Comparison of ENCODE assay signal across 8 cellular contexts in genomic region chr6:39724787-39725631, GRCh38. TPM values are rescaled to one million over a fixed set of nuclear protein-coding genes. Genes with fewer than 3 reads are reported as not detected.
DNase-seq lines count a peak whose midpoint lies in the region; ATAC-seq, FAIRE-seq and TF ChIP-seq lines count a peak whose summit lies in the region.

KIF6 (minus strand) TSS chr6:39725408; CDS start chr6:39725310, 98 bp downstream.

- peak within 1 kb of the TSS; percentile 86 for H3K4me2 ChIP-seq in A549

- H3K27me3 Mint-ChIP-seq in activated CD4-positive, alpha-beta memory T cell treated with anti-CD3 and anti-CD28 coated beads for 36 hours = peaks cover 5% of the 10 kb centered on the region

- no peaks in the 10 kb centered on the region for H3K4me1 ChIP-seq in A549
- H3K4me1 ChIP-seq in liver (ENCODE audit: control insufficient read depth in 4 of 4, insufficient read depth in 4 of 4, low read length in 3 of 4) = peaks cover 1 to 6% (median 4%) of the 10 kb centered on the region in 4 donors

- intact Hi-C loops in activated CD4-positive, alpha-beta memory T cell treated with anti-CD3 and anti-CD28 coated beads for 36 hours (cut with micrococcal nuclease) = no loop called here

- POLR2A ChIA-PET in A549 (lab: Yijun Ruan, JAX) = no interaction called here
- POLR2A ChIA-PET in activated CD4-positive, alpha-beta memory T cell treated with anti-CD3 and anti-CD28 coated beads for 36 hours (lab: Charles Lee) = no interaction called here

- H3K9me3 ChIP-seq in A549 (no peaks in the 10 kb centered on the region), liver (ENCODE audit: control insufficient read depth in 4 of 4, low read length in 3 of 4) (no peaks in the 10 kb centered on the region)

- TF ChIP-seq RAD21 in A549 (conservative IDR thresholded peaks at IDR 0.05 in 1 of 2, IDR thresholded peaks at IDR 0.05 in 1 of 2) = no peak
- TF ChIP-seq RAD21 in liver (IDR thresholded peaks at IDR 0.05) = peak; percentile 20

- no peak for TF ChIP-seq POLR2A in A549 (IDR thresholded peaks at IDR 0.05; ENCODE audit: low read length)

- H3K9ac ChIP-seq in liver (ENCODE audit: low read depth in 1 of 2, low read length in 2 of 2) = no peak within 1 kb of the TSS

- 4% methylated on average over 16 of the region's 58 CpGs for WGBS in A549 (ENCODE audit: missing lambda C conversion rate)
- 2% methylated on average over 58 of the region's 58 CpGs for WGBS in liver

- no peak for FAIRE-seq in A549 (lab: Jason Lieb, UNC)

- ATAC-seq in A549 (peak; percentile 99), GM18868 (IDR thresholded peaks at IDR 0.05; ENCODE audit: unreplicated experiment) (peak; percentile 100), HG03108 (IDR thresholded peaks at IDR 0.05; ENCODE audit: unreplicated experiment) (peak; percentile 99)

- H3K27ac ChIP-seq in A549 (peak within 1 kb of the TSS; percentile 50 to 82), liver (ENCODE audit: low read depth in 1 of 2, low read length in 2 of 2) (peak within 1 kb of the TSS in 1 of 2 donors; percentile 63)

- no peaks in the 10 kb centered on the region for H3K27me3 ChIP-seq in liver (ENCODE audit: control insufficient read depth in 4 of 4, insufficient read depth in 4 of 4, low read length in 3 of 4)

- H3K4me3 ChIP-seq in A549 (peak within 1 kb of the TSS; percentile 63), liver (ENCODE audit: low read depth in 1 of 3, low read length in 3 of 3) (peak within 1 kb of the TSS; percentile 83 to 92 (median 85))

- peaks cover 4% of the 10 kb centered on the region for H3K4me1 Mint-ChIP-seq in activated CD4-positive, alpha-beta memory T cell treated with anti-CD3 and anti-CD28 coated beads for 36 hours (ENCODE audit: low read depth)

- TF ChIP-seq EP300 in A549 (IDR thresholded peaks at IDR 0.05) = no peak

- H3K4me3 Mint-ChIP-seq in activated CD4-positive, alpha-beta memory T cell treated with anti-CD3 and anti-CD28 coated beads for 36 hours = peak within 1 kb of the TSS; percentile 82

- H3K27ac Mint-ChIP-seq in activated CD4-positive, alpha-beta memory T cell treated with anti-CD3 and anti-CD28 coated beads for 36 hours = no peak within 1 kb of the TSS

- no peaks in the 10 kb centered on the region for H3K36me3 Mint-ChIP-seq in activated CD4-positive, alpha-beta memory T cell treated with anti-CD3 and anti-CD28 coated beads for 36 hours

- H3K9me3 Mint-ChIP-seq in activated CD4-positive, alpha-beta memory T cell treated with anti-CD3 and anti-CD28 coated beads for 36 hours = no peaks in the 10 kb centered on the region

- H3K36me3 ChIP-seq in liver (ENCODE audit: control insufficient read depth in 4 of 4, insufficient read depth in 3 of 4, low read depth in 1 of 4, low read length in 3 of 4) = no peaks in the 10 kb centered on the region

- DNase-seq in A549 (ENCODE audit: low read depth in 1 of 2, low spot score in 1 of 2) (peak; percentile 79 to 81), NCI-H2227 (lab: John Stamatoyannopoulos, UW; ENCODE audit: unreplicated experiment) (peak; percentile 97), dermis microvascular lymphatic vessel endothelial cell (ENCODE audit: low read depth in 2 of 2) (peak; percentile 68 to 69)
- DNase-seq in activated CD4-positive, alpha-beta memory T cell treated with anti-CD3 and anti-CD28 coated beads for 36 hours = peak; percentile 87
- DNase-seq in stimulated activated CD4-positive, alpha-beta T cell treated with anti-CD3 and anti-CD28 coated beads, Interleukin-2, amount 100 ng/mL, for 4 hours (ENCODE audit: low read depth) = peak; percentile 72

- CTCF ChIA-PET in A549 (lab: Yijun Ruan, JAX) = no interaction called here
- CTCF ChIA-PET in activated CD4-positive, alpha-beta memory T cell treated with anti-CD3 and anti-CD28 coated beads for 36 hours (lab: Charles Lee) = no interaction called here

- TF ChIP-seq CTCF in A549 (IDR thresholded peaks at IDR 0.05) (no peak), liver (IDR thresholded peaks at IDR 0.05; ENCODE audit: low read depth, low read length, missing input control) (peak; percentile 4)

TF ChIP-seq in A549, 52 proteins besides CTCF, POLR2A, EP300 and RAD21:
- no peak for TF ChIP-seq TP53 (CRISPR knock-in tag; IDR thresholded peaks at IDR 0.05)
- peak; percentile 69 for TF ChIP-seq MAX (IDR thresholded peaks at IDR 0.05)

TF ChIP-seq in liver, 16 proteins besides CTCF, POLR2A, EP300 and RAD21:
- TF ChIP-seq HNF4G (IDR thresholded peaks at IDR 0.05) = no peak
- TF ChIP-seq ATF3 (IDR thresholded peaks at IDR 0.05) = no peak
- TF ChIP-seq EGR1 (IDR thresholded peaks at IDR 0.05; ENCODE audit: low read depth in 2 of 2) = peak; percentile 80 to 90
- TF ChIP-seq RXRA (IDR thresholded peaks at IDR 0.05) = peak; percentile 4 to 22
- TF ChIP-seq YY1 (IDR thresholded peaks at IDR 0.05) = peak; percentile 24
- no peak for TF ChIP-seq ZBTB33 (IDR thresholded peaks at IDR 0.05)
- TF ChIP-seq HNF4A (conservative IDR thresholded peaks at IDR 0.05) = peak in 1 of 2 donors; percentile 27
- no peak for TF ChIP-seq JUND (IDR thresholded peaks at IDR 0.05)
- TF ChIP-seq FOXA2 (IDR thresholded peaks at IDR 0.05) = no peak
- no peak for TF ChIP-seq NR2F2 (IDR thresholded peaks at IDR 0.05)
- no peak for TF ChIP-seq FOXA1 (IDR thresholded peaks at IDR 0.05)
- TF ChIP-seq GABPA (IDR thresholded peaks at IDR 0.05 in 1 of 2, conservative IDR thresholded peaks at IDR 0.05 in 1 of 2) = peak in 1 of 2 donors; percentile 70
- TF ChIP-seq TAF1 (conservative IDR thresholded peaks at IDR 0.05) = no peak
- TF ChIP-seq MAX (IDR thresholded peaks at IDR 0.05) = peak; percentile 39
- peak; percentile 40 for TF ChIP-seq SP1 (IDR thresholded peaks at IDR 0.05)

RNA-seq across cellular contexts. Expression of gene KIF6, which starts in this region (rescaled TPM):
- polyA plus RNA-seq in A549 (2011; rRNA removed) (0.05 and 0.21 TPM in 2 replicates), A549 (2017; fragmentation: RNase III; extraction: RNeasy Plus Mini Kit Qiagen cat#74134 plus additional on column Dnase treatment) (0.28 to 0.39 TPM (median 0.33 TPM) in 3 replicates), liver (under 1 TPM; 0.28 to 0.31 TPM)
- 0.04 and 0.07 TPM in 2 replicates for polyA plus RNA-seq in A549 (2012; cell fraction: cytosol; rRNA removed)
- not detected in 2 replicates for polyA plus RNA-seq in A549 (2012; cell fraction: nucleus; rRNA removed)
- not detected in 2 replicates for polyA minus RNA-seq in A549 (2011; rRNA and poly(A)+ RNA removed)
- total RNA-seq in activated CD4-positive, alpha-beta memory T cell treated with anti-CD3 and anti-CD28 coated beads for 36 hours = under 1 TPM in 1 of 2 experiments, not detected in 1; 0.31 TPM
- total RNA-seq in dermis microvascular lymphatic vessel endothelial cell (0.13 and 0.38 TPM in 2 replicates), liver (1 to 10 TPM in 1 of 2 donors, under 1 TPM in 1; 0.17 to 7.5 TPM)

Comparison
In these comparisons a context has a peak if more than half of its experiments do, and no peak if none do; other contexts are left out.
1. Peak in DNase-seq, ATAC-seq, H3K4me3 ChIP-seq, H3K27ac ChIP-seq and H3K4me2 ChIP-seq in A549; RNA of the gene not detected or under 1 TPM.
2. Peak in DNase-seq in activated CD4-positive, alpha-beta memory T cell treated with anti-CD3 and anti-CD28 coated beads for 36 hours; RNA of the gene not detected or under 1 TPM.
3. Peak in DNase-seq in dermis microvascular lymphatic vessel endothelial cell; RNA of the gene not detected or under 1 TPM.